1 cellular context compared by ENCODE assay signal in the genomic region with DNA sequence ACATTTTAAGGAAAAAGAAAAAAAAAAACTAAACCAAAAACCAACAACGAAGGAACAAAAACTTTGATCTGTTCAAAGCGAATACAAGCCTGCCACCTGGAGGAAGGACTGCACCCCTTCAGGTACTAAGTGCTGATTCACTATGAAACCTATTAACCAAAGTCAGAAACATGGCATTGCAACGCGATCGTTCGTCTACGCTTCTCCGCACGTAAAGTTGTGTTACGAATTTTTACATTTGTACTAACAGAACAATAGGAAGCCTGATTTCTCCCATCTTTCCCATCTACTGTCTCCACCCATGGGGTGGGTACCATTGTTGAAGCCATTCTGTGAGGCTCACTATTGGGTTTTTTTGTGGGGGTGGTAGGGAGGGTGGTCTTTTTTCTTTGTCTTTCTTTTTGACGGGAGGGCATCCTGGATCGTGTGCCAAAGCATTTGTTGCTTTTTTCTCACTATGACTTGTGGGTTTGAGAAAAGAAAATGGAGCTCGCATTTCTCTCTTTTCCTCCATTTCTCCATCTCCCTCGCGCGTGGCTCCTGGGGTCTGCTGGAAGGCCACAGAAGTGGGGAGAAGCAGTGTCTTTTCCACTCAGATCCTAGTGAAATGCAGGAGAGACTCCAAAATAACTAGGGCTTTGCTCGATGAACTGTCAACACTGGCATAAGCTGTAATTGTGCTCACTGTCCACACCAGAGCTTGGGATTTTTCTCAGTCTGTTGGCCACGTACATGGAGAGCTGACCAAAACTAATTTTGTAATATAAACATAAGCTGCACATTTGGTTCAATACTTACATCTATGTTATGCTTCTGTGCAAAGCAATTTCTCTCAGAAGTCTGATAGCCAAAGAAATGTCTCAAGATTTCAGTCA.
TF ChIP-seq lines count a peak whose summit lies in the region.

No MANE protein-coding gene starts in this region.

TF ChIP-seq in GM23338, 12 proteins besides CTCF, POLR2A, EP300 and RAD21 (continued from another document):
- TF ChIP-seq, protein P1, sequence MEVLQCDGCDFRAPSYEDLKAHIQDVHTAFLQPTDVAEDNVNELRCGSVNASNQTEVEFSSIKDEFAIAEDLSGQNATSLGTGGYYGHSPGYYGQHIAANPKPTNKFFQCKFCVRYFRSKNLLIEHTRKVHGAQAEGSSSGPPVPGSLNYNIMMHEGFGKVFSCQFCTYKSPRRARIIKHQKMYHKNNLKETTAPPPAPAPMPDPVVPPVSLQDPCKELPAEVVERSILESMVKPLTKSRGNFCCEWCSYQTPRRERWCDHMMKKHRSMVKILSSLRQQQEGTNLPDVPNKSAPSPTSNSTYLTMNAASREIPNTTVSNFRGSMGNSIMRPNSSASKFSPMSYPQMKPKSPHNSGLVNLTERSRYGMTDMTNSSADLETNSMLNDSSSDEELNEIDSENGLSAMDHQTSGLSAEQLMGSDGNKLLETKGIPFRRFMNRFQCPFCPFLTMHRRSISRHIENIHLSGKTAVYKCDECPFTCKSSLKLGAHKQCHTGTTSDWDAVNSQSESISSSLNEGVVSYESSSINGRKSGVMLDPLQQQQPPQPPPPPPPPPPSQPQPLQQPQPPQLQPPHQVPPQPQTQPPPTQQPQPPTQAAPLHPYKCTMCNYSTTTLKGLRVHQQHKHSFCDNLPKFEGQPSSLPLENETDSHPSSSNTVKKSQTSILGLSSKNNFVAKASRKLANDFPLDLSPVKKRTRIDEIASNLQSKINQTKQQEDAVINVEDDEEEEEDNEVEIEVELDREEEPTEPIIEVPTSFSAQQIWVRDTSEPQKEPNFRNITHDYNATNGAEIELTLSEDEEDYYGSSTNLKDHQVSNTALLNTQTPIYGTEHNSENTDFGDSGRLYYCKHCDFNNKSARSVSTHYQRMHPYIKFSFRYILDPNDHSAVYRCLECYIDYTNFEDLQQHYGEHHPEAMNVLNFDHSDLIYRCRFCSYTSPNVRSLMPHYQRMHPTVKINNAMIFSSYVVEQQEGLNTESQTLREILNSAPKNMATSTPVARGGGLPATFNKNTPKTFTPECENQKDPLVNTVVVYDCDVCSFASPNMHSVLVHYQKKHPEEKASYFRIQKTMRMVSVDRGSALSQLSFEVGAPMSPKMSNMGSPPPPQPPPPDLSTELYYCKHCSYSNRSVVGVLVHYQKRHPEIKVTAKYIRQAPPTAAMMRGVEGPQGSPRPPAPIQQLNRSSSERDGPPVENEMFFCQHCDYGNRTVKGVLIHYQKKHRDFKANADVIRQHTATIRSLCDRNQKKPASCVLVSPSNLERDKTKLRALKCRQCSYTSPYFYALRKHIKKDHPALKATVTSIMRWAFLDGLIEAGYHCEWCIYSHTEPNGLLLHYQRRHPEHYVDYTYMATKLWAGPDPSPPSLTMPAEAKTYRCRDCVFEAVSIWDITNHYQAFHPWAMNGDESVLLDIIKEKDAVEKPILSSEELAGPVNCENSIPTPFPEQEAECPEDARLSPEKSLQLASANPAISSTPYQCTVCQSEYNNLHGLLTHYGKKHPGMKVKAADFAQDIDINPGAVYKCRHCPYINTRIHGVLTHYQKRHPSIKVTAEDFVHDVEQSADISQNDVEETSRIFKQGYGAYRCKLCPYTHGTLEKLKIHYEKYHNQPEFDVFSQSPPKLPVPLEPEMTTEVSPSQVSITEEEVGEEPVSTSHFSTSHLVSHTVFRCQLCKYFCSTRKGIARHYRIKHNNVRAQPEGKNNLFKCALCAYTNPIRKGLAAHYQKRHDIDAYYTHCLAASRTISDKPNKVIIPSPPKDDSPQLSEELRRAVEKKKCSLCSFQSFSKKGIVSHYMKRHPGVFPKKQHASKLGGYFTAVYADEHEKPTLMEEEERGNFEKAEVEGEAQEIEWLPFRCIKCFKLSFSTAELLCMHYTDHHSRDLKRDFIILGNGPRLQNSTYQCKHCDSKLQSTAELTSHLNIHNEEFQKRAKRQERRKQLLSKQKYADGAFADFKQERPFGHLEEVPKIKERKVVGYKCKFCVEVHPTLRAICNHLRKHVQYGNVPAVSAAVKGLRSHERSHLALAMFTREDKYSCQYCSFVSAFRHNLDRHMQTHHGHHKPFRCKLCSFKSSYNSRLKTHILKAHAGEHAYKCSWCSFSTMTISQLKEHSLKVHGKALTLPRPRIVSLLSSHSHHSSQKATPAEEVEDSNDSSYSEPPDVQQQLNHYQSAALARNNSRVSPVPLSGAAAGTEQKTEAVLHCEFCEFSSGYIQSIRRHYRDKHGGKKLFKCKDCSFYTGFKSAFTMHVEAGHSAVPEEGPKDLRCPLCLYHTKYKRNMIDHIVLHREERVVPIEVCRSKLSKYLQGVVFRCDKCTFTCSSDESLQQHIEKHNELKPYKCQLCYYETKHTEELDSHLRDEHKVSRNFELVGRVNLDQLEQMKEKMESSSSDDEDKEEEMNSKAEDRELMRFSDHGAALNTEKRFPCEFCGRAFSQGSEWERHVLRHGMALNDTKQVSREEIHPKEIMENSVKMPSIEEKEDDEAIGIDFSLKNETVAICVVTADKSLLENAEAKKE (CRISPR knock-in tag; IDR thresholded peaks at IDR 0.05), result no peak
- TF ChIP-seq, protein P2, sequence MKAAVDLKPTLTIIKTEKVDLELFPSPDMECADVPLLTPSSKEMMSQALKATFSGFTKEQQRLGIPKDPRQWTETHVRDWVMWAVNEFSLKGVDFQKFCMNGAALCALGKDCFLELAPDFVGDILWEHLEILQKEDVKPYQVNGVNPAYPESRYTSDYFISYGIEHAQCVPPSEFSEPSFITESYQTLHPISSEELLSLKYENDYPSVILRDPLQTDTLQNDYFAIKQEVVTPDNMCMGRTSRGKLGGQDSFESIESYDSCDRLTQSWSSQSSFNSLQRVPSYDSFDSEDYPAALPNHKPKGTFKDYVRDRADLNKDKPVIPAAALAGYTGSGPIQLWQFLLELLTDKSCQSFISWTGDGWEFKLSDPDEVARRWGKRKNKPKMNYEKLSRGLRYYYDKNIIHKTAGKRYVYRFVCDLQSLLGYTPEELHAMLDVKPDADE (IDR thresholded peaks at IDR 0.05), result no peak
